ENCODE assay signal across 22 cellular contexts in genomic region chrX:74118503-74118902, GRCh38.
A peak's percentile ranks its signal among the peaks of the same experiment; 100 is the strongest.
DNase-seq lines count a peak whose midpoint lies in the region; ATAC-seq and TF ChIP-seq lines count a peak whose summit lies in the region.
"Had no signal": no experiment of that assay in that cellular context is flagged by ENCODE, and none has a peak within 500 bp of the region (broad histone marks: within the 10 kb centered on the region; RNA-seq: fewer than 3 reads in every experiment).

No MANE protein-coding gene starts in this region.

- CTCF ChIA-PET in PC-9 (lab: Charles Lee): interaction anchor here (0.5 kb wide), 1 partner anchor 17 kb away, joined by 3 read pairs; no protein-coding TSS in a partner anchor

- peak overlapping the region; percentile 65 for H3K4me2 ChIP-seq in PC-9
- H3K4me2 ChIP-seq: hepatocyte had no signal

- H3K4me3 ChIP-seq in PC-9 (peak overlapping the region; percentile 8; the same call in 1 of the 2 replicates), left lung (no peak overlapping the region), right cardiac atrium (ENCODE audit: low read length) (no peak overlapping the region)
- H3K4me3 ChIP-seq: hepatocyte, lower lobe of right lung, upper lobe of right lung had no signal

- POLR2A ChIA-PET in PC-9 (lab: Charles Lee; ENCODE audit: unreplicated experiment): interaction anchor here (0.6 kb wide), 1 partner anchor 41 kb away, joined by 4 read pairs; no protein-coding TSS in a partner anchor

- TF ChIP-seq POLR2A in erythroblast (IDR thresholded peaks at IDR 0.05; ENCODE audit: low read length): no peak

- TF ChIP-seq CTCF in PC-9 (conservative IDR thresholded peaks at IDR 0.05): no peak
- no peak for TF ChIP-seq CTCF in left lung (IDR thresholded peaks at IDR 0.05)

- H3K27me3 ChIP-seq in PC-9 (ENCODE audit: insufficient read depth, low read depth): no peaks in the 10 kb centered on the region
- peaks cover 0 to 4% of the 10 kb centered on the region in 2 donors for H3K27me3 ChIP-seq in left lung
- no peaks in the 10 kb centered on the region for H3K27me3 ChIP-seq in right cardiac atrium (ENCODE audit: control insufficient read depth, insufficient read depth)
- H3K27me3 ChIP-seq: hepatocyte, upper lobe of right lung had no signal

- H3K36me3 ChIP-seq in PC-9 (ENCODE audit: low read depth): no peaks in the 10 kb centered on the region
- no peaks in the 10 kb centered on the region for H3K36me3 ChIP-seq in left lung
- H3K36me3 ChIP-seq: lower lobe of right lung, upper lobe of right lung had no signal

- H3K4me1 ChIP-seq in PC-9 (replicated peaks; ENCODE audit: insufficient read depth) (peaks cover 30% of the 10 kb centered on the region), left lung (no peaks in the 10 kb centered on the region), right cardiac atrium (ENCODE audit: control insufficient read depth, insufficient read depth, low read length) (no peaks in the 10 kb centered on the region)
- H3K4me1 ChIP-seq: lower lobe of right lung, upper lobe of right lung had no signal

- no peaks in the 10 kb centered on the region for H3K79me2 ChIP-seq in PC-9 (ENCODE audit: low read depth)
- H3K79me2 ChIP-seq: hepatocyte had no signal

- WGBS in right cardiac atrium: 93% methylated on average over 3 of the region's 3 CpGs

- no peaks in the 10 kb centered on the region for H4K20me1 ChIP-seq in PC-9 (ENCODE audit: insufficient read depth)

- peak; percentile 9 for DNase-seq in SIG-M5 treated with dmso at 0.1 percent for 504 hours (lab: John Stamatoyannopoulos, UW; ENCODE audit: unreplicated experiment)
- no peak for DNase-seq in SIG-M5 (lab: John Stamatoyannopoulos, UW)
- DNase-seq in PC-9: peak; percentile 83 to 84
- peak; percentile 53 to 54 for DNase-seq in erythroblast (lab: John Stamatoyannopoulos, UW)
- no peak for DNase-seq in left lung
- no peak for DNase-seq in right cardiac atrium
- no peak for DNase-seq in NCI-H2029 treated with DMSO at 0.1 percent for 48 hours (lab: John Stamatoyannopoulos, UW)
- DNase-seq in NCI-H1048 (lab: John Stamatoyannopoulos, UW): no peak
- DNase-seq: activated CD8-positive, alpha-beta memory T cell treated with anti-CD3 and anti-CD28 coated beads, Interleukin-2, amount 50 U/mL, for 48 hours; activated gamma-delta T cell; amniotic stem cell; GDM1; lower lobe of right lung; naive B cell; NCI-H187 treated with DMSO at 0.1 percent for 48 hours; NCI-H446 treated with DMSO at 0.1 percent for 48 hours; occipital lobe; Right ventricle myocardium superior; upper lobe of right lung had no signal

- H3K27ac ChIP-seq in PC-9 (peak overlapping the region; percentile 81), left lung (no peak overlapping the region), right cardiac atrium (ENCODE audit: low read length) (no peak overlapping the region)
- H3K27ac ChIP-seq: hepatocyte, lower lobe of right lung, upper lobe of right lung, VCaP had no signal

- H2AFZ ChIP-seq in PC-9: no peak overlapping the region
- H2AFZ ChIP-seq: hepatocyte had no signal

- no peaks in the 10 kb centered on the region for H3K9me2 ChIP-seq in PC-9 (ENCODE audit: insufficient read depth)

- intact Hi-C loops in PC-9 (cut with micrococcal nuclease; ENCODE audit: unreplicated experiment) (loop anchor here (1.0 to 5.0 kb wide), 3 partner anchors 55 to 256 kb away; no protein-coding TSS in a partner anchor), left lung (cut with DNase I) (no loop called here), right cardiac atrium (cut with DNase I) (no loop called here)

- ATAC-seq in left lung: no peak
- ATAC-seq in right cardiac atrium: no peak
- ATAC-seq: HepG2, lower lobe of right lung, upper lobe of right lung had no signal

- H3F3A ChIP-seq in PC-9 (ENCODE audit: insufficient read depth, low read depth): peaks cover 25% of the 10 kb centered on the region; the same call in 1 of the 2 replicates

- H3K9me3 ChIP-seq in PC-9 (ENCODE audit: insufficient read depth, low read depth) (peaks cover 4% of the 10 kb centered on the region; the same call in 1 of the 2 replicates), left lung (no peaks in the 10 kb centered on the region), right cardiac atrium (ENCODE audit: control insufficient read depth, low read length) (no peaks in the 10 kb centered on the region)
- H3K9me3 ChIP-seq: lower lobe of right lung, upper lobe of right lung had no signal

- BruUV-seq in PC-9 (replicated peaks; lab: Mats Ljungman, UMichigan): no TSS peak

Comparison
In these comparisons a context has a peak if more than half of its experiments do, and no peak if none do; other contexts are left out.
1. DNase-seq: peak in SIG-M5 treated with dmso at 0.1 percent for 504 hours (single experiment), PC-9 (2 of 2) and erythroblast (2 of 2); none in SIG-M5 (single experiment), left lung (0 of 2), right cardiac atrium (0 of 3), NCI-H2029 treated with DMSO at 0.1 percent for 48 hours (single experiment) and NCI-H1048 (single experiment).